Comparison of ENCODE assay signal across 23 cellular contexts in the genomic region with DNA sequence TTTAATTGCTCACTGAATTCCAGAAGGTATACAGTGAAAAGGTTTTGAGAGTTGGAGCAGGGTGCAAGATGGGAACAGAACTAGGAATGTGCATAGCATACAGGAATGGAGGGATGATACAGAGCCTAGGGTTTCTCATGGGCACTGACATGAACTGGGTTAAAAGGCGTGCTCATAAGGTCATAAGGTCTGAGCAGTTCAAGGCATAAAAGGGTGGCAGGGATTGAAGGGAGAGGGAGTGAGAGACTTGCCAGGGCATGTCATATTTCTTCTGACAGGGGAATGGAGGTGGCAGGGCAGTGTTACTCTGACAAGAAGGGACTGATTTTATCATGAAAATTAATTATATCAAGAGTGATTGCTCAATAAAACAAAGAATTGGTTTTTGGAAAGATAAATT. TPM values are rescaled to one million over a fixed set of nuclear protein-coding genes. Genes with fewer than 3 reads are reported as not detected.
A peak's percentile ranks its signal among the peaks of the same experiment; 100 is the strongest.
DNase-seq lines count a peak whose midpoint lies in the region; ATAC-seq and TF ChIP-seq lines count a peak whose summit lies in the region.
"Had no signal": no experiment of that assay in that cellular context is flagged by ENCODE, and none has a peak within 500 bp of the region (broad histone marks: within the 10 kb centered on the region; RNA-seq: fewer than 3 reads in every experiment).

No MANE protein-coding gene starts in this region.

- H3K9me3 ChIP-seq in gastrocnemius medialis: no peaks in the 10 kb centered on the region
- H3K9me3 ChIP-seq: A549 had no signal

- peaks cover 56 to 66% of the 10 kb centered on the region in 2 donors for H3K4me1 ChIP-seq in gastrocnemius medialis
- H3K4me1 ChIP-seq: A549 had no signal

- ATAC-seq in Right ventricle myocardium superior (ENCODE audit: poor library complexity) (peak; percentile 48), left ventricle myocardium superior (peak; percentile 48), gastrocnemius medialis (no peak), GM19324 (IDR thresholded peaks at IDR 0.05; ENCODE audit: low FRiP score, unreplicated experiment) (no peak)
- ATAC-seq: A549, HepG2 had no signal

- no peak for TF ChIP-seq CTCF in epithelial cell of esophagus (IDR thresholded peaks at IDR 0.05; ENCODE audit: insufficient read depth, low read depth, low read length, missing control alignments)
- no peak for TF ChIP-seq CTCF in gastrocnemius medialis (IDR thresholded peaks at IDR 0.05 in 4 of 5, conservative IDR thresholded peaks at IDR 0.05 in 1 of 5)

- no peak for DNase-seq in Right ventricle myocardium superior
- no peak for DNase-seq in cardiac septum (ENCODE audit: low spot score)
- DNase-seq in epithelial cell of esophagus (ENCODE audit: low read depth): peak; percentile 48
- no peak for DNase-seq in left ventricle myocardium superior
- no peak for DNase-seq in gastrocnemius medialis
- DNase-seq in NCI-H1694 (lab: John Stamatoyannopoulos, UW): no peak
- DNase-seq in pons (ENCODE audit: low spot score): no peak
- DNase-seq: HFFc6, KG1, NCI-H1092 treated with DMSO at 0.1 percent for 48 hours, NCI-H1436 treated with DMSO at 0.1 percent for 48 hours, NCI-H2029, NCI-H2227 treated with DMSO at 0.1 percent for 48 hours, NCI-H510A treated with DMSO at 0.1 percent for 48 hours, NCI-H748 treated with DMSO at 0.1 percent for 48 hours, PC-9, RPMI8226 had no signal

- H3K4me3 ChIP-seq in epithelial cell of esophagus (ENCODE audit: low read length): no peak overlapping the region
- H3K4me3 ChIP-seq in gastrocnemius medialis: no peak overlapping the region
- H3K4me3 ChIP-seq: A549, PC-9 had no signal

- H3K27ac ChIP-seq in gastrocnemius medialis: peak overlapping the region in 3 of 4 donors; percentile 3 to 87 (median 60)
- H3K27ac ChIP-seq: A549, PC-9 had no signal

- no peaks in the 10 kb centered on the region for H3K36me3 ChIP-seq in gastrocnemius medialis

- no peaks in the 10 kb centered on the region for H3K27me3 ChIP-seq in gastrocnemius medialis

- intact Hi-C loops in Right ventricle myocardium superior (cut with DNase I) (no loop called here), cardiac septum (cut with DNase I) (no loop called here), left ventricle myocardium superior (cut with micrococcal nuclease) (no loop called here), gastrocnemius medialis (cut with DNase I; ENCODE audit: low total_unique reads) (no loop called here)

- TF ChIP-seq POLR2A in gastrocnemius medialis (IDR thresholded peaks at IDR 0.05): no peak

- in situ Hi-C loops in gastrocnemius medialis (cut with MboI; ENCODE audit: low sequenced_read_pairs in 4 of 4): no loop called here

RNA-seq across cellular contexts. Expression of a gene that starts 4.7 kb away (rescaled TPM):
- total RNA-seq in Right ventricle myocardium superior (403 TPM), cardiac septum (319 TPM), left ventricle myocardium superior (436 TPM), gastrocnemius medialis (100 to 1,000 TPM; 130 to 200 (median 160) TPM)
- total RNA-seq: B cell, Daoy, HFFc6, HT-29 had no signal

Comparison
In these comparisons a context has a peak if more than half of its experiments do, and no peak if none do; other contexts are left out.
1. ATAC-seq: peak in Right ventricle myocardium superior (single experiment) and left ventricle myocardium superior (single experiment); none in gastrocnemius medialis (0 of 2) and GM19324 (single experiment).